1 cellular context compared by ENCODE assay signal in the genomic region with DNA sequence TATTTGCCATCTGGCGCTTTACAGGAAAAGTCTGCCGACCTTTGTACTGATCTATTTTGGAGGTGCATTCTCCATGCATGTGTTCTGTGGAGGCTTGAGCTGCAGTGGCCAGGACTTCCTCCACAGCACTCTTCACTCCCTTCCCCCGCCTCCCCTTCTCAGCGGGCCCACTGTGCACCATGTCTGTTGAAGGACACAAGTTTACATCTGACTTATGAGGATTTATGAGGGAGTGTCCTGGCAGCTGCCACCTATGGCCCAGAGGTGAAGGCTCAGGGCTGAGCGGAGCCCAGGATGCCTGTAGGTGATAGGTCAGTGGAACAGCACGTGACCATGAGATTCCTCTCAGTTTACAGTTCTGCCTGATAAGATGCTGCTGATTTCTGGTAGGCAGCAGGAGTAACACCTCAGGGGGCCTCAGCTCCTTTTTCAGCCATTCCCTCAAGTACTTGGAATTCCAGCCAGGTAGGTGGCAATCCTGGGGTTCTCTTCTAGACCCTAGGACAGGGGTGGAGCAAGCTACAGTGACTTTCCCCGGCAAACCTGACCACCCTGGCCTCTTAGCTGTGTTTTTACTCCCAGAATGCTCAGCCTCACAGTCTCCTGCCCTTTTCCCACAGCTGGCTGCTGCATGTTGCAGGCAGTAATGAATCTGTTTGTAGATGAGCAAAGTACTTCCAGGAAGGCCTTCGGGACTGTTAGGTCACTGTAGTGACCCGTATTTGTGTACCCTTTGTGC.
TF ChIP-seq lines count a peak whose summit lies in the region.

No MANE protein-coding gene starts in this region.

TF ChIP-seq in HepG2, 621 proteins besides CTCF, POLR2A, EP300 and RAD21 (continued from another document and continues in another):
- TF ChIP-seq, protein P1, sequence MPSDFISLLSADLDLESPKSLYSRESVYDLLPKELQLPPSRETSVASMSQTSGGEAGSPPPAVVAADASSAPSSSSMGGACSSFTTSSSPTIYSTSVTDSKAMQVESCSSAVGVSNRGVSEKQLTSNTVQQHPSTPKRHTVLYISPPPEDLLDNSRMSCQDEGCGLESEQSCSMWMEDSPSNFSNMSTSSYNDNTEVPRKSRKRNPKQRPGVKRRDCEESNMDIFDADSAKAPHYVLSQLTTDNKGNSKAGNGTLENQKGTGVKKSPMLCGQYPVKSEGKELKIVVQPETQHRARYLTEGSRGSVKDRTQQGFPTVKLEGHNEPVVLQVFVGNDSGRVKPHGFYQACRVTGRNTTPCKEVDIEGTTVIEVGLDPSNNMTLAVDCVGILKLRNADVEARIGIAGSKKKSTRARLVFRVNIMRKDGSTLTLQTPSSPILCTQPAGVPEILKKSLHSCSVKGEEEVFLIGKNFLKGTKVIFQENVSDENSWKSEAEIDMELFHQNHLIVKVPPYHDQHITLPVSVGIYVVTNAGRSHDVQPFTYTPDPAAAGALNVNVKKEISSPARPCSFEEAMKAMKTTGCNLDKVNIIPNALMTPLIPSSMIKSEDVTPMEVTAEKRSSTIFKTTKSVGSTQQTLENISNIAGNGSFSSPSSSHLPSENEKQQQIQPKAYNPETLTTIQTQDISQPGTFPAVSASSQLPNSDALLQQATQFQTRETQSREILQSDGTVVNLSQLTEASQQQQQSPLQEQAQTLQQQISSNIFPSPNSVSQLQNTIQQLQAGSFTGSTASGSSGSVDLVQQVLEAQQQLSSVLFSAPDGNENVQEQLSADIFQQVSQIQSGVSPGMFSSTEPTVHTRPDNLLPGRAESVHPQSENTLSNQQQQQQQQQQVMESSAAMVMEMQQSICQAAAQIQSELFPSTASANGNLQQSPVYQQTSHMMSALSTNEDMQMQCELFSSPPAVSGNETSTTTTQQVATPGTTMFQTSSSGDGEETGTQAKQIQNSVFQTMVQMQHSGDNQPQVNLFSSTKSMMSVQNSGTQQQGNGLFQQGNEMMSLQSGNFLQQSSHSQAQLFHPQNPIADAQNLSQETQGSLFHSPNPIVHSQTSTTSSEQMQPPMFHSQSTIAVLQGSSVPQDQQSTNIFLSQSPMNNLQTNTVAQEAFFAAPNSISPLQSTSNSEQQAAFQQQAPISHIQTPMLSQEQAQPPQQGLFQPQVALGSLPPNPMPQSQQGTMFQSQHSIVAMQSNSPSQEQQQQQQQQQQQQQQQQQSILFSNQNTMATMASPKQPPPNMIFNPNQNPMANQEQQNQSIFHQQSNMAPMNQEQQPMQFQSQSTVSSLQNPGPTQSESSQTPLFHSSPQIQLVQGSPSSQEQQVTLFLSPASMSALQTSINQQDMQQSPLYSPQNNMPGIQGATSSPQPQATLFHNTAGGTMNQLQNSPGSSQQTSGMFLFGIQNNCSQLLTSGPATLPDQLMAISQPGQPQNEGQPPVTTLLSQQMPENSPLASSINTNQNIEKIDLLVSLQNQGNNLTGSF (CRISPR knock-in tag; IDR thresholded peaks at IDR 0.05): no peak
- TF ChIP-seq SP4 (CRISPR knock-in tag; IDR thresholded peaks at IDR 0.05) (no peak), CENPX (CRISPR knock-in tag; IDR thresholded peaks at IDR 0.05) (no peak), TP53 (CRISPR knock-in tag; conservative IDR thresholded peaks at IDR 0.05) (no peak), ZNF644 (CRISPR knock-in tag; IDR thresholded peaks at IDR 0.05; ENCODE audit: low read depth) (peak; percentile 73), KMT2B (CRISPR knock-in tag; IDR thresholded peaks at IDR 0.05) (no peak), ISL2 (CRISPR knock-in tag; IDR thresholded peaks at IDR 0.05) (no peak), FOXM1 (CRISPR knock-in tag; IDR thresholded peaks at IDR 0.05) (no peak), HCFC1 (IDR thresholded peaks at IDR 0.05; ENCODE audit: low read depth, low read length) (no peak), SMAD1 (CRISPR knock-in tag; IDR thresholded peaks at IDR 0.05; ENCODE audit: borderline replicate concordance, low read depth) (no peak), FOXK1 (CRISPR knock-in tag; IDR thresholded peaks at IDR 0.05; ENCODE audit: borderline replicate concordance, low read depth) (peak; percentile 23; the same call in 1 of the 2 replicates), ZNF382 (CRISPR knock-in tag; IDR thresholded peaks at IDR 0.05; ENCODE audit: borderline replicate concordance) (no peak), TBX3 (IDR thresholded peaks at IDR 0.05; ENCODE audit: borderline replicate concordance) (no peak)
- TF ChIP-seq, protein P2, sequence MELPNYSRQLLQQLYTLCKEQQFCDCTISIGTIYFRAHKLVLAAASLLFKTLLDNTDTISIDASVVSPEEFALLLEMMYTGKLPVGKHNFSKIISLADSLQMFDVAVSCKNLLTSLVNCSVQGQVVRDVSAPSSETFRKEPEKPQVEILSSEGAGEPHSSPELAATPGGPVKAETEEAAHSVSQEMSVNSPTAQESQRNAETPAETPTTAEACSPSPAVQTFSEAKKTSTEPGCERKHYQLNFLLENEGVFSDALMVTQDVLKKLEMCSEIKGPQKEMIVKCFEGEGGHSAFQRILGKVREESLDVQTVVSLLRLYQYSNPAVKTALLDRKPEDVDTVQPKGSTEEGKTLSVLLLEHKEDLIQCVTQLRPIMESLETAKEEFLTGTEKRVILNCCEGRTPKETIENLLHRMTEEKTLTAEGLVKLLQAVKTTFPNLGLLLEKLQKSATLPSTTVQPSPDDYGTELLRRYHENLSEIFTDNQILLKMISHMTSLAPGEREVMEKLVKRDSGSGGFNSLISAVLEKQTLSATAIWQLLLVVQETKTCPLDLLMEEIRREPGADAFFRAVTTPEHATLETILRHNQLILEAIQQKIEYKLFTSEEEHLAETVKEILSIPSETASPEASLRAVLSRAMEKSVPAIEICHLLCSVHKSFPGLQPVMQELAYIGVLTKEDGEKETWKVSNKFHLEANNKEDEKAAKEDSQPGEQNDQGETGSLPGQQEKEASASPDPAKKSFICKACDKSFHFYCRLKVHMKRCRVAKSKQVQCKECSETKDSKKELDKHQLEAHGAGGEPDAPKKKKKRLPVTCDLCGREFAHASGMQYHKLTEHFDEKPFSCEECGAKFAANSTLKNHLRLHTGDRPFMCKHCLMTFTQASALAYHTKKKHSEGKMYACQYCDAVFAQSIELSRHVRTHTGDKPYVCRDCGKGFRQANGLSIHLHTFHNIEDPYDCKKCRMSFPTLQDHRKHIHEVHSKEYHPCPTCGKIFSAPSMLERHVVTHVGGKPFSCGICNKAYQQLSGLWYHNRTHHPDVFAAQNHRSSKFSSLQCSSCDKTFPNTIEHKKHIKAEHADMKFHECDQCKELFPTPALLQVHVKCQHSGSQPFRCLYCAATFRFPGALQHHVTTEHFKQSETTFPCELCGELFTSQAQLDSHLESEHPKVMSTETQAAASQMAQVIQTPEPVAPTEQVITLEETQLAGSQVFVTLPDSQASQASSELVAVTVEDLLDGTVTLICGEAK (IDR thresholded peaks at IDR 0.05): no peak
- TF ChIP-seq, protein P2 (CRISPR knock-in tag; IDR thresholded peaks at IDR 0.05): no peak
- TF ChIP-seq, protein P3, sequence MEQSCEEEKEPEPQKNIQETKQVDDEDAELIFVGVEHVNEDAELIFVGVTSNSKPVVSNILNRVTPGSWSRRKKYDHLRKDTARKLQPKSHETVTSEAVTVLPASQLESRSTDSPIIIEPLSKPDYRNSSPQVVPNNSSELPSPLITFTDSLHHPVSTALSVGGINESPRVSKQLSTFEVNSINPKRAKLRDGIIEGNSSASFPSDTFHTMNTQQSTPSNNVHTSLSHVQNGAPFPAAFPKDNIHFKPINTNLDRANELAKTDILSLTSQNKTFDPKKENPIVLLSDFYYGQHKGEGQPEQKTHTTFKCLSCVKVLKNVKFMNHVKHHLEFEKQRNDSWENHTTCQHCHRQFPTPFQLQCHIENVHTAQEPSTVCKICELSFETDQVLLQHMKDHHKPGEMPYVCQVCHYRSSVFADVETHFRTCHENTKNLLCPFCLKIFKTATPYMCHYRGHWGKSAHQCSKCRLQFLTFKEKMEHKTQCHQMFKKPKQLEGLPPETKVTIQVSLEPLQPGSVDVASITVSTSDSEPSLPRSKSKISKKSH (CRISPR knock-in tag; IDR thresholded peaks at IDR 0.05; ENCODE audit: borderline replicate concordance): no peak
- TF ChIP-seq, protein P4, sequence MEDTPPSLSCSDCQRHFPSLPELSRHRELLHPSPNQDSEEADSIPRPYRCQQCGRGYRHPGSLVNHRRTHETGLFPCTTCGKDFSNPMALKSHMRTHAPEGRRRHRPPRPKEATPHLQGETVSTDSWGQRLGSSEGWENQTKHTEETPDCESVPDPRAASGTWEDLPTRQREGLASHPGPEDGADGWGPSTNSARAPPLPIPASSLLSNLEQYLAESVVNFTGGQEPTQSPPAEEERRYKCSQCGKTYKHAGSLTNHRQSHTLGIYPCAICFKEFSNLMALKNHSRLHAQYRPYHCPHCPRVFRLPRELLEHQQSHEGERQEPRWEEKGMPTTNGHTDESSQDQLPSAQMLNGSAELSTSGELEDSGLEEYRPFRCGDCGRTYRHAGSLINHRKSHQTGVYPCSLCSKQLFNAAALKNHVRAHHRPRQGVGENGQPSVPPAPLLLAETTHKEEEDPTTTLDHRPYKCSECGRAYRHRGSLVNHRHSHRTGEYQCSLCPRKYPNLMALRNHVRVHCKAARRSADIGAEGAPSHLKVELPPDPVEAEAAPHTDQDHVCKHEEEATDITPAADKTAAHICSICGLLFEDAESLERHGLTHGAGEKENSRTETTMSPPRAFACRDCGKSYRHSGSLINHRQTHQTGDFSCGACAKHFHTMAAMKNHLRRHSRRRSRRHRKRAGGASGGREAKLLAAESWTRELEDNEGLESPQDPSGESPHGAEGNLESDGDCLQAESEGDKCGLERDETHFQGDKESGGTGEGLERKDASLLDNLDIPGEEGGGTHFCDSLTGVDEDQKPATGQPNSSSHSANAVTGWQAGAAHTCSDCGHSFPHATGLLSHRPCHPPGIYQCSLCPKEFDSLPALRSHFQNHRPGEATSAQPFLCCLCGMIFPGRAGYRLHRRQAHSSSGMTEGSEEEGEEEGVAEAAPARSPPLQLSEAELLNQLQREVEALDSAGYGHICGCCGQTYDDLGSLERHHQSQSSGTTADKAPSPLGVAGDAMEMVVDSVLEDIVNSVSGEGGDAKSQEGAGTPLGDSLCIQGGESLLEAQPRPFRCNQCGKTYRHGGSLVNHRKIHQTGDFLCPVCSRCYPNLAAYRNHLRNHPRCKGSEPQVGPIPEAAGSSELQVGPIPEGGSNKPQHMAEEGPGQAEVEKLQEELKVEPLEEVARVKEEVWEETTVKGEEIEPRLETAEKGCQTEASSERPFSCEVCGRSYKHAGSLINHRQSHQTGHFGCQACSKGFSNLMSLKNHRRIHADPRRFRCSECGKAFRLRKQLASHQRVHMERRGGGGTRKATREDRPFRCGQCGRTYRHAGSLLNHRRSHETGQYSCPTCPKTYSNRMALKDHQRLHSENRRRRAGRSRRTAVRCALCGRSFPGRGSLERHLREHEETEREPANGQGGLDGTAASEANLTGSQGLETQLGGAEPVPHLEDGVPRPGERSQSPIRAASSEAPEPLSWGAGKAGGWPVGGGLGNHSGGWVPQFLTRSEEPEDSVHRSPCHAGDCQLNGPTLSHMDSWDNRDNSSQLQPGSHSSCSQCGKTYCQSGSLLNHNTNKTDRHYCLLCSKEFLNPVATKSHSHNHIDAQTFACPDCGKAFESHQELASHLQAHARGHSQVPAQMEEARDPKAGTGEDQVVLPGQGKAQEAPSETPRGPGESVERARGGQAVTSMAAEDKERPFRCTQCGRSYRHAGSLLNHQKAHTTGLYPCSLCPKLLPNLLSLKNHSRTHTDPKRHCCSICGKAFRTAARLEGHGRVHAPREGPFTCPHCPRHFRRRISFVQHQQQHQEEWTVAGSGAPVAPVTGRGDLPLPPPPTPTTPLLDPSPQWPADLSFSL (CRISPR knock-in tag; IDR thresholded peaks at IDR 0.05): no peak
- TF ChIP-seq, protein P5, sequence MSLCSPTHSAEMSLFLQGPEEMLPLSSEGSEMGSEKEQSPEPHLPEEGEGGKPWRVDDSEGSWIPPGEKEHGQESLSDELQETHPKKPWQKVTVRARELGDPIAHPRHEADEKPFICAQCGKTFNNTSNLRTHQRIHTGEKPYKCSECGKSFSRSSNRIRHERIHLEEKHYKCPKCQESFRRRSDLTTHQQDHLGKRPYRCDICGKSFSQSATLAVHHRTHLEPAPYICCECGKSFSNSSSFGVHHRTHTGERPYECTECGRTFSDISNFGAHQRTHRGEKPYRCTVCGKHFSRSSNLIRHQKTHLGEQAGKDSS (CRISPR knock-in tag; IDR thresholded peaks at IDR 0.05; ENCODE audit: borderline replicate concordance, low read depth): peak; percentile 82; the same call in 1 of the 2 replicates
- TF ChIP-seq, protein P6, sequence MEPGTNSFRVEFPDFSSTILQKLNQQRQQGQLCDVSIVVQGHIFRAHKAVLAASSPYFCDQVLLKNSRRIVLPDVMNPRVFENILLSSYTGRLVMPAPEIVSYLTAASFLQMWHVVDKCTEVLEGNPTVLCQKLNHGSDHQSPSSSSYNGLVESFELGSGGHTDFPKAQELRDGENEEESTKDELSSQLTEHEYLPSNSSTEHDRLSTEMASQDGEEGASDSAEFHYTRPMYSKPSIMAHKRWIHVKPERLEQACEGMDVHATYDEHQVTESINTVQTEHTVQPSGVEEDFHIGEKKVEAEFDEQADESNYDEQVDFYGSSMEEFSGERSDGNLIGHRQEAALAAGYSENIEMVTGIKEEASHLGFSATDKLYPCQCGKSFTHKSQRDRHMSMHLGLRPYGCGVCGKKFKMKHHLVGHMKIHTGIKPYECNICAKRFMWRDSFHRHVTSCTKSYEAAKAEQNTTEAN (CRISPR knock-in tag; conservative IDR thresholded peaks at IDR 0.05): no peak
